ENCODE assay signal across 8 cellular contexts in genomic region chr4:24472514-24473308, GRCh38.
DNase-seq lines count a peak whose midpoint lies in the region; ATAC-seq and TF ChIP-seq lines count a peak whose summit lies in the region.

No MANE protein-coding gene starts in this region.

- DNase-seq in CD1c-positive myeloid dendritic cell (ENCODE audit: extremely low spot score), result peak; percentile 59
- peak; percentile 46 to 71 for DNase-seq in HL-60 (ENCODE audit: low read depth in 1 of 2, low spot score in 1 of 2)
- peak; percentile 74 for DNase-seq in NOMO-1 treated with DMSO at 0.1 percent for 48 hours (lab: John Stamatoyannopoulos, UW; ENCODE audit: unreplicated experiment)
- DNase-seq in activated T-cell treated with anti-CD3 and anti-CD28 coated beads, Interleukin-2, amount 50 U/mL, for 4 hours, result peak; percentile 39
- peak; percentile 97 for DNase-seq in esophagus muscularis mucosa (ENCODE audit: extremely low spot score)

- H3K36me3 ChIP-seq in esophagus muscularis mucosa, result no peaks in the 10 kb centered on the region
- no peaks in the 10 kb centered on the region for H3K36me3 ChIP-seq in mucosa of stomach (ENCODE audit: control insufficient read depth, insufficient read depth, low read length)

- peak; percentile 67 for ATAC-seq in GM19452 (IDR thresholded peaks at IDR 0.05; ENCODE audit: unreplicated experiment)
- peak; percentile 49 to 53 for ATAC-seq in activated T-cell treated with anti-CD3 and anti-CD28 coated beads, Interleukin-2, amount 50 U/mL, for 4 hours

- H3K4me3 Mint-ChIP-seq in activated T-cell treated with anti-CD3 and anti-CD28 coated beads, Interleukin-2, amount 50 U/mL, for 4 hours, result peak overlapping the region; percentile 87
- peak overlapping the region; percentile 90 for H3K4me3 Mint-ChIP-seq in stimulated activated naive CD8-positive, alpha-beta T cell treated with anti-CD3 and anti-CD28 coated beads, Interleukin-15, Interleukin-2, amounts not matched to agents 100 ng/mL and 50 ng/mL, for 24 hours

- H3K4me1 Mint-ChIP-seq in activated T-cell treated with anti-CD3 and anti-CD28 coated beads, Interleukin-2, amount 50 U/mL, for 4 hours (ENCODE audit: low read depth), result peaks cover 31% of the 10 kb centered on the region
- H3K4me1 Mint-ChIP-seq in stimulated activated naive CD8-positive, alpha-beta T cell treated with anti-CD3 and anti-CD28 coated beads, Interleukin-15, Interleukin-2, amounts not matched to agents 100 ng/mL and 50 ng/mL, for 24 hours (ENCODE audit: low read depth), result peaks cover 35% of the 10 kb centered on the region

- H3K4me1 ChIP-seq in esophagus muscularis mucosa (peaks cover 16 to 60% (median 51%) of the 10 kb centered on the region in 4 donors), mucosa of stomach (ENCODE audit: control insufficient read depth, insufficient read depth, low read length) (peaks cover 18% of the 10 kb centered on the region)

- H3K9me3 Mint-ChIP-seq in activated T-cell treated with anti-CD3 and anti-CD28 coated beads, Interleukin-2, amount 50 U/mL, for 4 hours, result no peaks in the 10 kb centered on the region
- no peaks in the 10 kb centered on the region for H3K9me3 Mint-ChIP-seq in stimulated activated naive CD8-positive, alpha-beta T cell treated with anti-CD3 and anti-CD28 coated beads, Interleukin-15, Interleukin-2, amounts not matched to agents 100 ng/mL and 50 ng/mL, for 24 hours

- H3K27me3 Mint-ChIP-seq in activated T-cell treated with anti-CD3 and anti-CD28 coated beads, Interleukin-2, amount 50 U/mL, for 4 hours (ENCODE audit: low read depth), result peaks cover 55% of the 10 kb centered on the region
- peaks cover 85% of the 10 kb centered on the region for H3K27me3 Mint-ChIP-seq in stimulated activated naive CD8-positive, alpha-beta T cell treated with anti-CD3 and anti-CD28 coated beads, Interleukin-15, Interleukin-2, amounts not matched to agents 100 ng/mL and 50 ng/mL, for 24 hours

- H3K27ac Mint-ChIP-seq in stimulated activated naive CD8-positive, alpha-beta T cell treated with anti-CD3 and anti-CD28 coated beads, Interleukin-15, Interleukin-2, amounts not matched to agents 100 ng/mL and 50 ng/mL, for 24 hours, result peak overlapping the region; percentile 48

- TF ChIP-seq EP300 in esophagus muscularis mucosa (IDR thresholded peaks at IDR 0.05), result no peak

- H3K27me3 ChIP-seq in HL-60 (ENCODE audit: insufficient read depth, poor library complexity, severe bottlenecking) (peaks cover 32% of the 10 kb centered on the region), esophagus muscularis mucosa (peaks cover 0 to 16% (median 0%) of the 10 kb centered on the region in 4 donors), mucosa of stomach (ENCODE audit: control insufficient read depth, insufficient read depth, low read length) (peaks cover 45% of the 10 kb centered on the region)

- H3K27ac ChIP-seq in HL-60 (replicated peaks), result no peak overlapping the region
- H3K27ac ChIP-seq in esophagus muscularis mucosa (replicated peaks in 1 of 4), result peak overlapping the region; percentile 81 to 94 (median 88)

- H3K36me3 Mint-ChIP-seq in activated T-cell treated with anti-CD3 and anti-CD28 coated beads, Interleukin-2, amount 50 U/mL, for 4 hours (ENCODE audit: insufficient read depth), result no peaks in the 10 kb centered on the region
- H3K36me3 Mint-ChIP-seq in stimulated activated naive CD8-positive, alpha-beta T cell treated with anti-CD3 and anti-CD28 coated beads, Interleukin-15, Interleukin-2, amounts not matched to agents 100 ng/mL and 50 ng/mL, for 24 hours (ENCODE audit: low read depth), result no peaks in the 10 kb centered on the region

- TF ChIP-seq CTCF in HL-60 (IDR thresholded peaks at IDR 0.05; ENCODE audit: insufficient read depth, low read length) (peak; percentile 30), esophagus muscularis mucosa (IDR thresholded peaks at IDR 0.05) (peak; percentile 58 to 81 (median 62))

- intact Hi-C loops in esophagus muscularis mucosa (cut with DNase I), result loop anchor here (10.0 kb wide), 1 partner anchor 322 kb away; the partner anchor contains the start of gene SOD3

- H3K4me3 ChIP-seq in HL-60 (replicated peaks; ENCODE audit: insufficient read depth, low read length) (peak overlapping the region; percentile 71), esophagus muscularis mucosa (peak overlapping the region; percentile 68 to 81 (median 72)), mucosa of stomach (ENCODE audit: low read length) (peak overlapping the region; percentile 8)

- H3K9me3 ChIP-seq in esophagus muscularis mucosa (no peaks in the 10 kb centered on the region), mucosa of stomach (ENCODE audit: control insufficient read depth, low read length) (no peaks in the 10 kb centered on the region)

- WGBS in esophagus muscularis mucosa, result under 1% methylated on average over 66 of the region's 93 CpGs

- H3K9ac ChIP-seq in mucosa of stomach (ENCODE audit: low read length), result peak overlapping the region; percentile 37

- peak; percentile 9 for TF ChIP-seq POLR2A in esophagus muscularis mucosa (IDR thresholded peaks at IDR 0.05; ENCODE audit: low read depth)

Comparison
In these comparisons a context has a peak if more than half of its experiments do, and no peak if none do; other contexts are left out.
1. DNase-seq: peak in every context shown above with its lines; median percentile 97 in esophagus muscularis mucosa; 74 in NOMO-1 treated with DMSO at 0.1 percent for 48 hours; 59 in CD1c-positive myeloid dendritic cell; 58 in HL-60; 39 in activated T-cell treated with anti-CD3 and anti-CD28 coated beads, Interleukin-2, amount 50 U/mL, for 4 hours.
2. H3K4me3 ChIP-seq: peak in every context shown above with its lines; median percentile 72 in esophagus muscularis mucosa; 71 in HL-60; 8 in mucosa of stomach.